In the genomic region with DNA sequence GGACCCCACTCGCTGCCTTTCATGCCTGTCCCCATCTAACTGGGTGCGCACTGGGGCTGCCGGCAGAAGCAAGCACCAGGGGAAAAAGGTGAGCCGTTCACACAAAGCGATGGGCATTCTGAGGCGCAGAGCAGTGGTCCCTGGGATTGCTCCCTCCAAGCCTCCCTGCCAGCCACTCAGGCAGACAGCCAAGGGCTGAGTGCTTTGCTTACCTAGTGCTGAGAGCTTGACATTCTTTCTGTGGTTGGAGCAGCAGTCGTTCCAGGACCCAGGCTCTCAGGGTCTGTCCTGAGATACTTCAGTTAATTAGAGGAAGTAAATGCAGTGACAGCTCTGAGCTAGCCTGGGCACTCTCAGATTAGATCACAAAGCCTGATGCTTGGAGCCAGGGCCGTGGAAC, we compare ENCODE assay signal across 13 cellular contexts. TPM values are rescaled to one million over a fixed set of nuclear protein-coding genes. Genes with fewer than 3 reads are reported as not detected.
DNase-seq lines count a peak whose midpoint lies in the region; ATAC-seq and TF ChIP-seq lines count a peak whose summit lies in the region.
"Had no signal": no experiment of that assay in that cellular context is flagged by ENCODE, and none has a peak within 500 bp of the region (broad histone marks: within the 10 kb centered on the region; RNA-seq: fewer than 3 reads in every experiment).

No MANE protein-coding gene starts in this region.

- TF ChIP-seq CTCF in heart left ventricle (IDR thresholded peaks at IDR 0.05), result no peak

- ATAC-seq in heart left ventricle, result peak; percentile 69 to 80 (median 70)
- no peak for ATAC-seq in HG02938 (IDR thresholded peaks at IDR 0.05; ENCODE audit: unreplicated experiment)

- H3K27ac ChIP-seq in SJCRH30 (no peak overlapping the region; the same call in 1 of the 2 replicates), heart left ventricle (no peak overlapping the region)
- H3K27ac ChIP-seq: adrenal gland, WERI-Rb-1 had no signal

- peaks cover 35% of the 10 kb centered on the region for H3K27me3 Mint-ChIP-seq in activated T-cell treated with anti-CD3 and anti-CD28 coated beads, Interleukin-2, amount 50 U/mL, for 24 hours

- WGBS in heart left ventricle, 4 donors, result 50 to 58% (median 52%) methylated on average over 5 to 8 of the region's 8 CpGs

- H3K4me1 ChIP-seq in SJCRH30 (peaks cover 53% of the 10 kb centered on the region), heart left ventricle (peaks cover 0 to 18% (median 6%) of the 10 kb centered on the region in 12 donors)

- H3K4me3 ChIP-seq in SJCRH30 (no peak overlapping the region; the same call in 1 of the 2 replicates), heart left ventricle (no peak overlapping the region)
- H3K4me3 ChIP-seq: adrenal gland had no signal

- no peaks in the 10 kb centered on the region for H3K27me3 ChIP-seq in SJCRH30
- peaks cover 0 to 13% (median 3%) of the 10 kb centered on the region in 9 donors for H3K27me3 ChIP-seq in heart left ventricle

- no peaks in the 10 kb centered on the region for H3K9me3 Mint-ChIP-seq in activated T-cell treated with anti-CD3 and anti-CD28 coated beads, Interleukin-2, amount 50 U/mL, for 24 hours
- H3K9me3 Mint-ChIP-seq: neural crest cell had no signal

- TF ChIP-seq POLR2A in heart left ventricle (IDR thresholded peaks at IDR 0.05), result no peak

- no peaks in the 10 kb centered on the region for H3K9me3 ChIP-seq in SJCRH30 (replicated peaks)
- H3K9me3 ChIP-seq in heart left ventricle, result no peaks in the 10 kb centered on the region
- H3K9me3 ChIP-seq: adrenal gland had no signal

- peaks cover 5% of the 10 kb centered on the region for H3K4me1 Mint-ChIP-seq in activated T-cell treated with anti-CD3 and anti-CD28 coated beads, Interleukin-2, amount 50 U/mL, for 24 hours (ENCODE audit: low read depth)

- H3K4me3 Mint-ChIP-seq in activated T-cell treated with anti-CD3 and anti-CD28 coated beads, Interleukin-2, amount 50 U/mL, for 24 hours, result no peak overlapping the region
- H3K4me3 Mint-ChIP-seq: neural crest cell had no signal

- no peaks in the 10 kb centered on the region for H3K36me3 Mint-ChIP-seq in activated T-cell treated with anti-CD3 and anti-CD28 coated beads, Interleukin-2, amount 50 U/mL, for 24 hours (ENCODE audit: low read depth)

- intact Hi-C loops in heart left ventricle (cut with DNase I), result no loop called here

- DNase-seq in A172 (ENCODE audit: low spot score) (peak; percentile 28), Kasumi-1 (lab: John Stamatoyannopoulos, UW) (peak; percentile 32 to 46), SJCRH30 (peak; percentile 66), heart left ventricle (peak in 4 of 5 donors; percentile 55 to 70 (median 70))
- no peak for DNase-seq in activated naive CD4-positive, alpha-beta T cell treated with Interleukin-2 at 50 U/mL for 16 hours
- DNase-seq in activated T-cell treated with anti-CD3 and anti-CD28 coated beads, Interleukin-2, amount 50 U/mL, for 24 hours, result no peak
- no peak for DNase-seq in activated CD8-positive, alpha-beta memory T cell treated with anti-CD3 and anti-CD28 coated beads, Interleukin-2, amount 50 U/mL, for 4 hours
- DNase-seq: adrenal gland; foreskin melanocyte; stimulated activated CD4-positive, alpha-beta T cell treated with anti-CD3 and anti-CD28 coated beads, Interleukin-12 subunit alpha, Interleukin-12 subunit beta, amount 100 ng/mL, for 4 hours; WERI-Rb-1 had no signal

- no peak overlapping the region for H3K27ac Mint-ChIP-seq in activated T-cell treated with anti-CD3 and anti-CD28 coated beads, Interleukin-2, amount 50 U/mL, for 24 hours

- H3K36me3 ChIP-seq in SJCRH30, result no peaks in the 10 kb centered on the region
- no peaks in the 10 kb centered on the region for H3K36me3 ChIP-seq in heart left ventricle
- H3K36me3 ChIP-seq: adrenal gland, WERI-Rb-1 had no signal

RNA-seq across cellular contexts. Expression of a gene that starts 5.7 kb away (rescaled TPM):
- total RNA-seq in A172 (2014; rRNA removed; shearing (Covaris generic)), result 0.16 and 0.46 TPM in 2 replicates
- total RNA-seq in SJCRH30 (2014; rRNA removed; shearing (Covaris generic)), result 0.56 and 0.69 TPM in 2 replicates
- total RNA-seq in heart left ventricle, result 1 to 10 TPM in 6 of 9 donors, under 1 TPM in 3; 0.87 to 2.7 (median 1.7) TPM
- polyA plus RNA-seq in heart left ventricle, result 1 to 10 TPM in 1 of 2 donors, under 1 TPM in 1; 0.42 to 1.0 TPM

Comparison
In these comparisons a context has a peak if more than half of its experiments do, and no peak if none do; other contexts are left out.
1. DNase-seq: peak in A172 (single experiment), Kasumi-1 (2 of 2), SJCRH30 (2 of 2) and heart left ventricle (4 of 5); none in activated naive CD4-positive, alpha-beta T cell treated with Interleukin-2 at 50 U/mL for 16 hours (single experiment), activated T-cell treated with anti-CD3 and anti-CD28 coated beads, Interleukin-2, amount 50 U/mL, for 24 hours (single experiment) and activated CD8-positive, alpha-beta memory T cell treated with anti-CD3 and anti-CD28 coated beads, Interleukin-2, amount 50 U/mL, for 4 hours (single experiment).